In the genomic region with DNA sequence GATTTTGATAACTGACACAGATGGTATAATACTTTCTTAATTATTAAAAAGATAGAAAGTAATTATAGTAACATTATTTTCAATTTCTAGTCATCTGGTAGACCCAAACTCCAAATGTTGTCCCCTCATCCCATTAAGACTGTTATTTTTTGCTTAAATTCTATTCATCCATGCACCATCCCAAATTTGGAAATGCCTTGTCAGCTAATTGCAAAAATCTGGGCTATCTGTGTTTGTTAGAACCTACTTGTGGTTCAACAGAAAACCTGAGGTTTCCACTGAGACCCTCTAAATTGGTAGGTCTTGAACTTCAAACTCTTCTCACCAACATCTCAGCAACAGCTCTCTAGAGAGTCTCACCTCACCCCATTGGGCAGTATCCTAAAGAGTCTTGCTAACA, we compare ENCODE assay signal across 9 cellular contexts.
"Had no signal": no experiment of that assay in that cellular context is flagged by ENCODE, and none has a peak within 500 bp of the region (broad histone marks: within the 10 kb centered on the region; RNA-seq: fewer than 3 reads in every experiment).

No MANE protein-coding gene starts in this region.

- H3K36me3 ChIP-seq: HAP-1 had no signal

- H3K27ac ChIP-seq: HL-60, KMS-11 had no signal

- H3K4me2 ChIP-seq: GM23338, KMS-11 had no signal

- H3K9me3 ChIP-seq: HAP-1 had no signal

- H3K4me3 ChIP-seq: GM23338, HAP-1 had no signal

- H2AFZ ChIP-seq: GM23338 had no signal

- DNase-seq: H7, HFFc6, Karpas-422, KBM-7 had no signal

- H3K9ac ChIP-seq: KMS-11 had no signal

- H3K4me1 ChIP-seq: HAP-1 had no signal

- ATAC-seq: GM23338, HCT116 had no signal
